ENCODE assay signal across 1 cellular context in genomic region chr15:64844576-64845140, GRCh38.
TF ChIP-seq lines count a peak whose summit lies in the region.

No MANE protein-coding gene starts in this region.

TF ChIP-seq in GM23338, 12 proteins besides CTCF, POLR2A, EP300 and RAD21 (continued from another document):
- TF ChIP-seq REST (IDR thresholded peaks at IDR 0.05; ENCODE audit: unreplicated experiment) (no peak), ETS1 (IDR thresholded peaks at IDR 0.05) (no peak), EZH2 (IDR thresholded peaks at IDR 0.05; ENCODE audit: low read depth, unreplicated experiment) (no peak), ZNF331 (CRISPR knock-in tag; IDR thresholded peaks at IDR 0.05; ENCODE audit: low read depth) (no peak), EZH2phosphoT487 (IDR thresholded peaks at IDR 0.05; ENCODE audit: unreplicated experiment) (no peak), ZNF114 (CRISPR knock-in tag; IDR thresholded peaks at IDR 0.05) (no peak)
TF ChIP-seq in GM23338: peak in this region for 0.
